In the genomic region with DNA sequence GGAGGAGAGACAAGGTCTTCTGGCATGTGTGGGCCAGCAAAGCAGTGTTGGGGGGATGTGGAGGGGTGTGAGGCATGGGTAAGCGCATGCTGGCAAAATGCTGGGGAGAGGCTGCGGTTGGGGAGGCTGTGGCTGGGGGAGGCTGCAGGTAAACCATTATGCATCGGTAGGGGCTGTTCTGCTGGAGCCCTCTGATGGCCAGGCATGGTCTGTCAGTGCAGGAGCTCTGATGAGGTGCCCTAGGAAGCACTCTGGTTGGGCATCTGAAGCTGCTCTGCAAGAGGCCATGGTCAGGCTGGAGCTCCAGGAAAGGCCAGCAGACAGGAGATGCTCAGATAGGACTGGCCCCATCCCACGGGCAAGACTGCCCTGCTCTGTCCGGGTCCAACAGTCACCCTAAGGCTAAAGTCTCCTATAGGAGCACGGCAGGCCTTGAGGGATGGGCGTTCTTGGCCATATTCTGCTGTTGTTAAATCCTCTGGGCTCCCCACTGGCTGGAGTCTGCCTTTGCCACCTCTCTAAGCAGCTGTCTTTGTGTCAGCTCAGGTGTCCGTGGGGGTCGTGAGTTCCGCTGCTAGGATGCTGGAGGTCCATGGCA, we compare ENCODE assay signal across 19 cellular contexts. TPM values are rescaled to one million over a fixed set of nuclear protein-coding genes. Genes with fewer than 3 reads are reported as not detected.
"Had no signal": no experiment of that assay in that cellular context is flagged by ENCODE, and none has a peak within 500 bp of the region (broad histone marks: within the 10 kb centered on the region; RNA-seq: fewer than 3 reads in every experiment).

No MANE protein-coding gene starts in this region.

- H3K79me2 ChIP-seq: hepatocyte had no signal

- H3K4me3 Mint-ChIP-seq: activated CD4-positive, alpha-beta T cell treated with anti-CD3 and anti-CD28 coated beads, Interleukin-2, amount 10 ng/mL, durations not matched to agents 7 days and 5 days; activated CD8-positive, alpha-beta T cell treated with anti-CD3 and anti-CD28 coated beads for 36 hours; activated naive CD4-positive, alpha-beta T cell treated with anti-CD3 and anti-CD28 coated beads, Interleukin-2, amount 50 U/mL, for 24 hours; naive thymus-derived CD8-positive, alpha-beta T cell; T-helper 1 cell treated with Interleukin-12 subunit alpha and Interleukin-12 subunit beta and Interleukin-4 antibody, amounts not matched to agents 30 μg/mL and 1 μg/mL, for 36 hours; type B pancreatic cell had no signal

- DNase-seq: activated CD4-positive, alpha-beta T cell treated with anti-CD3 and anti-CD28 coated beads, Interleukin-2, amount 10 ng/mL, durations not matched to agents 7 days and 5 days; activated CD4-positive, CD25-positive, alpha-beta regulatory T cell treated with anti-CD3 and anti-CD28 coated beads, Interleukin-2, amount 50 U/mL, for 72 hours; activated CD8-positive, alpha-beta T cell treated with anti-CD3 and anti-CD28 coated beads for 36 hours; activated T-cell treated with anti-CD3 and anti-CD28 coated beads, Interleukin-2, amount 50 U/mL, for 48 hours; effector memory CD4-positive, alpha-beta T cell; erythroblast; naive thymus-derived CD8-positive, alpha-beta T cell; stimulated activated naive CD4-positive, alpha-beta T cell; SW 1271; T-helper 9 cell; testis had no signal

- H3K36me3 Mint-ChIP-seq: activated naive CD4-positive, alpha-beta T cell treated with anti-CD3 and anti-CD28 coated beads, Interleukin-2, amount 50 U/mL, for 24 hours; naive thymus-derived CD8-positive, alpha-beta T cell; type B pancreatic cell had no signal

- H3K4me2 ChIP-seq: hepatocyte had no signal

- H3K36me3 ChIP-seq: colonic mucosa, gastroesophageal sphincter, vagina had no signal

- H3K27me3 Mint-ChIP-seq: type B pancreatic cell had no signal

- H3K4me1 ChIP-seq: colonic mucosa, testis, vagina had no signal

- H3K9me3 ChIP-seq: colonic mucosa, testis, vagina had no signal

- H3K27ac ChIP-seq: colonic mucosa, gastroesophageal sphincter, hepatocyte, testis, vagina had no signal

- H3K4me3 ChIP-seq: colonic mucosa, gastroesophageal sphincter, hepatocyte, testis, vagina had no signal

- ATAC-seq: activated CD8-positive, alpha-beta T cell treated with anti-CD3 and anti-CD28 coated beads for 36 hours; gastroesophageal sphincter; naive thymus-derived CD8-positive, alpha-beta T cell; right cardiac atrium had no signal

- H3K27me3 ChIP-seq: colonic mucosa, gastroesophageal sphincter, hepatocyte, testis, vagina had no signal

- H2AFZ ChIP-seq: hepatocyte had no signal

- H3K4me1 Mint-ChIP-seq: naive thymus-derived CD8-positive, alpha-beta T cell had no signal

RNA-seq across cellular contexts. Expression of gene ITGA2, which starts 28.7 kb away (rescaled TPM):
- total RNA-seq: naive thymus-derived CD8-positive, alpha-beta T cell had no signal
